9 cellular contexts compared by ENCODE assay signal in genomic region chr2:223051580-223052375, GRCh38. TPM values are rescaled to one million over a fixed set of nuclear protein-coding genes. Genes with fewer than 3 reads are reported as not detected.
DNase-seq lines count a peak whose midpoint lies in the region; ATAC-seq, FAIRE-seq and TF ChIP-seq lines count a peak whose summit lies in the region.
"Had no signal": no experiment of that assay in that cellular context is flagged by ENCODE, and none has a peak within 500 bp of the region (broad histone marks: within the 10 kb centered on the region; RNA-seq: fewer than 3 reads in every experiment).

Gene KCNE4 (plus strand): TSS chr2:223052190. CDS start chr2:223052831, 641 bp downstream.

- no TSS peak for BruUV-seq in IMR-90 (replicated peaks; lab: Mats Ljungman, UMichigan)

- in situ Hi-C loops in IMR-90 (cut with MboI; ENCODE audit: low sequenced_read_pairs): no loop called here

- no peaks in the 10 kb centered on the region for H3K9me3 ChIP-seq in IMR-90 (ENCODE audit: control insufficient read depth, insufficient read depth, low read length)
- no peaks in the 10 kb centered on the region for H3K9me3 ChIP-seq in testis

- peaks cover 6 to 21% of the 10 kb centered on the region in 2 experiments; a peak in 3 of 4 replicates for H3K79me1 ChIP-seq in IMR-90 (ENCODE audit: low read depth in 1 of 2, low read length in 2 of 2)

- DNase-seq in IMR-90 (peak; percentile 82), medulla oblongata (ENCODE audit: extremely low spot score) (peak; percentile 74), testis (peak; percentile 70), RCC 7860 (ENCODE audit: low spot score) (no peak), NCI-H2029 (lab: John Stamatoyannopoulos, UW) (no peak), OCI-M2 (lab: John Stamatoyannopoulos, UW; ENCODE audit: unreplicated experiment) (no peak)
- DNase-seq: activated naive CD8-positive, alpha-beta T cell treated with anti-CD3 and anti-CD28 coated beads, Interleukin-2, amount 10 ng/mL, durations not matched to agents 7 days and 5 days had no signal

- H3K36me3 ChIP-seq in IMR-90 (ENCODE audit: control insufficient read depth, insufficient read depth, low read length) (no peaks in the 10 kb centered on the region), testis (ENCODE audit: low read depth, missing control alignments) (no peaks in the 10 kb centered on the region)

- H3K18ac ChIP-seq in IMR-90 (ENCODE audit: low read depth, low read length): peak within 1 kb of the TSS; percentile 72

- no peaks in the 10 kb centered on the region for H3K36me3 Mint-ChIP-seq in dendritic cell treated with granulocyte-macrophage colony-stimulating factor and Interleukin-4, amounts not matched to agents 40 ng/mL and 50 ng/mL, for 4 days (ENCODE audit: low read depth)
- H3K36me3 Mint-ChIP-seq: activated naive CD8-positive, alpha-beta T cell treated with anti-CD3 and anti-CD28 coated beads, Interleukin-2, amount 10 ng/mL, durations not matched to agents 7 days and 5 days had no signal

- intact Hi-C loops in IMR-90 (cut with micrococcal nuclease) (loop anchor here (1.0 to 10.0 kb wide), 4 partner anchors 69 to 746 kb away; no protein-coding TSS in a partner anchor), testis (cut with DNase I; ENCODE audit: low total_unique reads) (no loop called here)
- intact Hi-C loops in dendritic cell treated with granulocyte-macrophage colony-stimulating factor and Interleukin-4, amounts not matched to agents 40 ng/mL and 50 ng/mL, for 4 days (cut with micrococcal nuclease): no loop called here

- H3K27me3 Mint-ChIP-seq in dendritic cell treated with granulocyte-macrophage colony-stimulating factor and Interleukin-4, amounts not matched to agents 40 ng/mL and 50 ng/mL, for 4 days: peaks cover 7% of the 10 kb centered on the region

- peak within 1 kb of the TSS; percentile 79 for H3K4me2 ChIP-seq in IMR-90 (ENCODE audit: low read depth, low read length)

- no peak for TF ChIP-seq RAD21 in IMR-90 (IDR thresholded peaks at IDR 0.05; ENCODE audit: low read length)

- H2AK9ac ChIP-seq in IMR-90 (replicated peaks; ENCODE audit: low read depth, low read length, poor library complexity): peak within 1 kb of the TSS; percentile 91

- H4K8ac ChIP-seq in IMR-90 (ENCODE audit: low read depth in 2 of 2, low read length in 2 of 2): peak within 1 kb of the TSS; percentile 85 to 86; a peak in 3 of 4 replicates

- H3K9ac ChIP-seq in IMR-90 (ENCODE audit: low read depth, low read length): peak within 1 kb of the TSS; percentile 67

- WGBS in IMR-90 (ENCODE audit: extremely low coverage in 2 of 2, insufficient read length in 1 of 2), 2 experiments: 6% methylated on average over 10 of the region's 23 CpGs; no CpG with 5 or more reads in 1 of the 2 experiments
- 5 to 10% methylated on average over 23 of the region's 23 CpGs for WGBS in testis, 2 donors

- H3K56ac ChIP-seq in IMR-90 (ENCODE audit: extremely low read depth, insufficient read depth, low read length): peak within 1 kb of the TSS; percentile 76

- no peak for TF ChIP-seq CTCF in IMR-90 (conservative IDR thresholded peaks at IDR 0.05; ENCODE audit: low read depth, low read length)
- no peak for TF ChIP-seq CTCF in testis (IDR thresholded peaks at IDR 0.05)

- H3K23ac ChIP-seq in IMR-90 (ENCODE audit: low read depth, low read length): peak within 1 kb of the TSS; percentile 69; the same call in 1 of the 2 replicates

- FAIRE-seq in RCC 7860 (lab: Jason Lieb, UNC): no peak

- ATAC-seq in IMR-90 (ENCODE audit: low read depth) (peak; percentile 25), HG03045 (IDR thresholded peaks at IDR 0.05; ENCODE audit: unreplicated experiment) (no peak)

- TF ChIP-seq POLR2A in IMR-90 (IDR thresholded peaks at IDR 0.05; ENCODE audit: low read depth, low read length): peak; percentile 94
- TF ChIP-seq POLR2A in testis (IDR thresholded peaks at IDR 0.05): peak; percentile 28

- H3K4me3 ChIP-seq in IMR-90 (ENCODE audit: insufficient read depth, low read depth, low read length) (peak within 1 kb of the TSS; percentile 41), testis (peak within 1 kb of the TSS; percentile 45 to 55)

- peak within 1 kb of the TSS; percentile 28 for H4K5ac ChIP-seq in IMR-90 (ENCODE audit: low read depth, low read length)

- peak within 1 kb of the TSS; percentile 85 for H3K4ac ChIP-seq in IMR-90 (ENCODE audit: low read depth, low read length)

- POLR2A ChIA-PET in IMR-90 (lab: Charles Lee; ENCODE audit: unreplicated experiment): no interaction called here

- peaks cover 13% of the 10 kb centered on the region for H3K9me1 ChIP-seq in IMR-90 (ENCODE audit: insufficient read depth, low read length)

- H3K9me3 Mint-ChIP-seq in dendritic cell treated with granulocyte-macrophage colony-stimulating factor and Interleukin-4, amounts not matched to agents 40 ng/mL and 50 ng/mL, for 4 days: no peaks in the 10 kb centered on the region
- H3K9me3 Mint-ChIP-seq: activated naive CD8-positive, alpha-beta T cell treated with anti-CD3 and anti-CD28 coated beads, Interleukin-2, amount 10 ng/mL, durations not matched to agents 7 days and 5 days had no signal

- H2BK20ac ChIP-seq in IMR-90 (ENCODE audit: low read depth, low read length): peak within 1 kb of the TSS; percentile 71

- peak within 1 kb of the TSS; percentile 77; the same call in 2 of the 3 replicates for H2BK15ac ChIP-seq in IMR-90 (ENCODE audit: low read depth, low read length)

- H3K4me1 Mint-ChIP-seq in dendritic cell treated with granulocyte-macrophage colony-stimulating factor and Interleukin-4, amounts not matched to agents 40 ng/mL and 50 ng/mL, for 4 days (ENCODE audit: low read depth): peaks cover 8% of the 10 kb centered on the region
- H3K4me1 Mint-ChIP-seq: activated naive CD8-positive, alpha-beta T cell treated with anti-CD3 and anti-CD28 coated beads, Interleukin-2, amount 10 ng/mL, durations not matched to agents 7 days and 5 days had no signal

- peak within 1 kb of the TSS; percentile 55 for H3K4me3 Mint-ChIP-seq in dendritic cell treated with granulocyte-macrophage colony-stimulating factor and Interleukin-4, amounts not matched to agents 40 ng/mL and 50 ng/mL, for 4 days
- H3K4me3 Mint-ChIP-seq: activated naive CD8-positive, alpha-beta T cell treated with anti-CD3 and anti-CD28 coated beads, Interleukin-2, amount 10 ng/mL, durations not matched to agents 7 days and 5 days had no signal

- H4K20me1 ChIP-seq in IMR-90 (ENCODE audit: insufficient read depth, low read length): no peaks in the 10 kb centered on the region

- no peak within 1 kb of the TSS for H3K27ac Mint-ChIP-seq in dendritic cell treated with granulocyte-macrophage colony-stimulating factor and Interleukin-4, amounts not matched to agents 40 ng/mL and 50 ng/mL, for 4 days
- H3K27ac Mint-ChIP-seq: activated naive CD8-positive, alpha-beta T cell treated with anti-CD3 and anti-CD28 coated beads, Interleukin-2, amount 10 ng/mL, durations not matched to agents 7 days and 5 days had no signal

- H3K4me1 ChIP-seq in IMR-90 (ENCODE audit: control insufficient read depth, insufficient read depth, low read length): peaks cover 27% of the 10 kb centered on the region
- H3K4me1 ChIP-seq in testis: peaks cover 9% of the 10 kb centered on the region

- H2AK5ac ChIP-seq in IMR-90 (ENCODE audit: low read depth, low read length): peak within 1 kb of the TSS; percentile 85

- peak within 1 kb of the TSS; percentile 86 for H3K14ac ChIP-seq in IMR-90 (replicated peaks; ENCODE audit: low read depth, low read length)

- H3K27me3 ChIP-seq in IMR-90 (ENCODE audit: control insufficient read depth, insufficient read depth, low read length) (no peaks in the 10 kb centered on the region), testis (no peaks in the 10 kb centered on the region)

- peak within 1 kb of the TSS; percentile 90 for H4K91ac ChIP-seq in IMR-90 (ENCODE audit: insufficient read depth, low read depth, low read length)

- H2BK5ac ChIP-seq in IMR-90 (ENCODE audit: low read depth, low read length, poor library complexity, severe bottlenecking): peak within 1 kb of the TSS; percentile 89

- dilution Hi-C loops in IMR-90 (cut with HindIII; ENCODE audit: low sequenced_read_pairs, unreplicated experiment): no loop called here

- H3K27ac ChIP-seq in IMR-90 (ENCODE audit: insufficient read depth, low read length): peak within 1 kb of the TSS; percentile 68
- H3K27ac ChIP-seq in testis: peak within 1 kb of the TSS; percentile 76 to 86

- CTCF ChIA-PET in IMR-90 (lab: Yijun Ruan, JAX): interaction anchor here (0.8 to 1.9 kb wide), 2 partner anchors 25 to 27 kb away, joined by 3 to 10 read pairs; no protein-coding TSS in a partner anchor

- H2BK120ac ChIP-seq in IMR-90 (ENCODE audit: low read depth, low read length): peak within 1 kb of the TSS; percentile 80

- H2AFZ ChIP-seq in IMR-90 (replicated peaks; ENCODE audit: low read length, poor library complexity): peak within 1 kb of the TSS; percentile 89

TF ChIP-seq in IMR-90, 13 proteins besides CTCF, POLR2A, EP300 and RAD21 (continues in another document):
- TF ChIP-seq MAFK (IDR thresholded peaks at IDR 0.05; ENCODE audit: low read depth, low read length) (no peak), RFX5 (IDR thresholded peaks at IDR 0.05; ENCODE audit: low read depth, low read length) (no peak), MAZ (IDR thresholded peaks at IDR 0.05; ENCODE audit: borderline replicate concordance, low read depth, low read length) (peak; percentile 53; the same call in 1 of the 2 replicates), SMC3 (IDR thresholded peaks at IDR 0.05; ENCODE audit: low read depth, low read length) (no peak), USF2 (IDR thresholded peaks at IDR 0.05; ENCODE audit: low read depth, low read length) (peak; percentile 92)

RNA-seq across cellular contexts. Expression of gene KCNE4, which starts in this region (rescaled TPM):
- total RNA-seq in IMR-90 (2012; rRNA removed) (6.6 and 8.3 TPM in 2 replicates), testis (1 to 10 TPM; 2.3 to 2.5 TPM)
- polyA plus RNA-seq in IMR-90 (2012; rRNA removed) (6.8 and 8.1 TPM in 2 replicates), testis (ENCODE audit: insufficient read depth, low read depth, low replicate concordance) (3.3 TPM)
- 7.4 and 17.0 TPM in 2 replicates for polyA plus RNA-seq in IMR-90 (2012; cell fraction: cytosol; rRNA removed)
- polyA plus RNA-seq in IMR-90 (2012; cell fraction: nucleus; rRNA removed; ENCODE audit: low replicate concordance): 17.7 and 50.6 TPM in 2 replicates
- total RNA-seq: activated naive CD8-positive, alpha-beta T cell treated with anti-CD3 and anti-CD28 coated beads, Interleukin-2, amount 10 ng/mL, durations not matched to agents 7 days and 5 days had no signal

Comparison
In these comparisons a context has a peak if more than half of its experiments do, and no peak if none do; other contexts are left out.
1. DNase-seq: peak in IMR-90 (single experiment), medulla oblongata (single experiment) and testis (single experiment); none in RCC 7860 (single experiment), NCI-H2029 (single experiment) and OCI-M2 (single experiment).